ENCODE assay signal across 25 cellular contexts in genomic region chr2:165870346-165870745, GRCh38.
A peak's percentile ranks its signal among the peaks of the same experiment; 100 is the strongest.
DNase-seq lines count a peak whose midpoint lies in the region; ATAC-seq, FAIRE-seq and TF ChIP-seq lines count a peak whose summit lies in the region.
"Had no signal": no experiment of that assay in that cellular context is flagged by ENCODE, and none has a peak within 500 bp of the region (broad histone marks: within the 10 kb centered on the region; RNA-seq: fewer than 3 reads in every experiment).

No MANE protein-coding gene starts in this region.

- no peaks in the 10 kb centered on the region for H4K20me1 ChIP-seq in HepG2 (ENCODE audit: insufficient read depth, low read length)

- CTCF ChIA-PET in HepG2 (lab: Yijun Ruan, JAX; ENCODE audit: low intra/inter-chr PET ratio, low total read pairs) = no interaction called here

- no peaks in the 10 kb centered on the region for H3K27me3 ChIP-seq in HepG2 (ENCODE audit: control insufficient read depth in 1 of 2, insufficient read depth in 2 of 2, low read length in 2 of 2)
- no peaks in the 10 kb centered on the region for H3K27me3 ChIP-seq in right lobe of liver
- no peaks in the 10 kb centered on the region for H3K27me3 ChIP-seq in esophagus squamous epithelium
- H3K27me3 ChIP-seq: BE2C had no signal

- H2AFZ ChIP-seq in HepG2 (ENCODE audit: low read length) = no peak overlapping the region

- DNase-seq in HepG2 (ENCODE audit: low spot score) (peak; percentile 13), right lobe of liver (no peak), cerebellum (ENCODE audit: low spot score) (peak; percentile 37), esophagus squamous epithelium (lab: John Stamatoyannopoulos, UW) (no peak), LoVo (ENCODE audit: low spot score) (no peak)
- DNase-seq in stimulated activated CD4-positive, alpha-beta T cell treated with anti-CD3 and anti-CD28 coated beads, Interleukin-12 subunit alpha, Interleukin-12 subunit beta, amount 100 ng/mL, for 4 hours = no peak
- DNase-seq: BE2C; CD4-positive, CD25-positive, alpha-beta regulatory T cell; COR-L47; GDM1; Kasumi-1; MM.1S; NCI-H1092 treated with DMSO at 0.1 percent for 48 hours; NCI-H1694; NCI-H345; NCI-H524 treated with DMSO at 0.1 percent for 48 hours; NK-92 treated with Interleukin-12 subunit alpha and Interleukin-12 subunit beta, amount 100 ng/mL, for 24 hours had no signal

- H3K4me2 ChIP-seq in HepG2 (ENCODE audit: low read depth, low read length) = no peak overlapping the region

- TF ChIP-seq CTCF in HepG2 (CRISPR knock-in tag; IDR thresholded peaks at IDR 0.05) (no peak), right lobe of liver (IDR thresholded peaks at IDR 0.05) (no peak), nephron (IDR thresholded peaks at IDR 0.05; ENCODE audit: unreplicated experiment in 3 of 3) (no peak), esophagus squamous epithelium (IDR thresholded peaks at IDR 0.05) (no peak)

- FAIRE-seq in HepG2 (lab: Jason Lieb, UNC) = no peak
- FAIRE-seq: A204.1, HTR-8/SVneo, RCC 7860 had no signal

- H3K4me1 Mint-ChIP-seq in nephron = peaks cover 37% of the 10 kb centered on the region

- no peak overlapping the region for H3K27ac ChIP-seq in HepG2 (ENCODE audit: extremely low read length, insufficient read depth, low read length)
- H3K27ac ChIP-seq in right lobe of liver = no peak overlapping the region
- no peak overlapping the region for H3K27ac ChIP-seq in esophagus squamous epithelium
- H3K27ac ChIP-seq: HL-60 had no signal

- intact Hi-C loops in HepG2 (cut with micrococcal nuclease; ENCODE audit: unreplicated experiment) (loop anchor here (10.0 kb wide), 1 partner anchor 296 kb away; no protein-coding TSS in a partner anchor), right lobe of liver (cut with DNase I) (no loop called here), esophagus squamous epithelium (cut with DNase I) (loop anchor here (10.0 kb wide), 1 partner anchor 466 kb away; no protein-coding TSS in a partner anchor)

- in situ Hi-C loops in HepG2 (cut with HindIII; ENCODE audit: extremely low pct_ligation_motif_present, low pct_unique_long_range_greater_than_20kb) = no loop called here

- POLR2A ChIA-PET in HepG2 (lab: Yijun Ruan, JAX) = no interaction called here

- TF ChIP-seq RAD21 in HepG2 (CRISPR knock-in tag; IDR thresholded peaks at IDR 0.05) = no peak

- 96% methylated on average over 6 of the region's 6 CpGs for WGBS in HepG2 (ENCODE audit: low lambda C conversion rate)
- WGBS in right lobe of liver (ENCODE audit: insufficient coverage, low coverage, low lambda C conversion rate, missing lambda C conversion rate) = 82% methylated on average over 6 of the region's 6 CpGs
- 90 to 95% methylated on average over 6 of the region's 6 CpGs for WGBS in esophagus squamous epithelium, 2 donors

- H3K36me3 Mint-ChIP-seq in nephron (ENCODE audit: low read depth) = peaks cover 21% of the 10 kb centered on the region

- H3K27ac Mint-ChIP-seq in nephron = peak overlapping the region; percentile 28 to 57 (median 53)

- no peak overlapping the region for H3K4me3 Mint-ChIP-seq in nephron
- H3K4me3 Mint-ChIP-seq: CD4-positive, CD25-positive, alpha-beta regulatory T cell had no signal

- H3K4me3 ChIP-seq in HepG2 (replicated peaks in 1 of 3; ENCODE audit: insufficient read depth in 1 of 3, low read depth in 2 of 3, low read length in 3 of 3) = no peak overlapping the region
- H3K4me3 ChIP-seq in right lobe of liver = no peak overlapping the region
- H3K4me3 ChIP-seq in esophagus squamous epithelium = no peak overlapping the region
- H3K4me3 ChIP-seq: HAP-1 had no signal

- BruUV-seq in HepG2 (replicated peaks; lab: Mats Ljungman, UMichigan) = no TSS peak

- no peaks in the 10 kb centered on the region for H3K9me3 ChIP-seq in HepG2 (ENCODE audit: low read length)
- H3K9me3 ChIP-seq in right lobe of liver = no peaks in the 10 kb centered on the region
- no peaks in the 10 kb centered on the region for H3K9me3 ChIP-seq in esophagus squamous epithelium
- H3K9me3 ChIP-seq: BE2C, HAP-1 had no signal

- no peaks in the 10 kb centered on the region for H3K79me2 ChIP-seq in HepG2 (ENCODE audit: insufficient read depth, low read length)

- H3K9ac ChIP-seq in HepG2 (ENCODE audit: insufficient read depth, low read depth, low read length) = no peak overlapping the region

- TF ChIP-seq EP300 in HepG2 (IDR thresholded peaks at IDR 0.05; ENCODE audit: low read depth in 2 of 2, low read length in 2 of 2) (no peak), HepG2 (CRISPR knock-in tag; IDR thresholded peaks at IDR 0.05; ENCODE audit: borderline replicate concordance) (no peak)

- no peaks in the 10 kb centered on the region for H3K27me3 Mint-ChIP-seq in nephron (ENCODE audit: low read depth)
- H3K27me3 Mint-ChIP-seq: CD4-positive, CD25-positive, alpha-beta regulatory T cell had no signal

- ATAC-seq in HepG2 = no peak
- ATAC-seq in right lobe of liver = no peak
- ATAC-seq in GM21423 (IDR thresholded peaks at IDR 0.05; ENCODE audit: unreplicated experiment) = no peak
- ATAC-seq: Right ventricle myocardium inferior had no signal

- no peaks in the 10 kb centered on the region for H3K9me3 Mint-ChIP-seq in nephron
- H3K9me3 Mint-ChIP-seq: CD4-positive, CD25-positive, alpha-beta regulatory T cell had no signal

- TF ChIP-seq POLR2A in HepG2 (IDR thresholded peaks at IDR 0.05; ENCODE audit: insufficient read depth in 1 of 2, low read depth in 2 of 2, low read length in 2 of 2) (no peak), right lobe of liver (IDR thresholded peaks at IDR 0.05) (no peak), esophagus squamous epithelium (IDR thresholded peaks at IDR 0.05) (no peak)

- H3K36me3 ChIP-seq in HepG2 (replicated peaks in 1 of 2; ENCODE audit: control insufficient read depth in 1 of 2, insufficient read depth in 2 of 2, low read length in 2 of 2) (peaks cover 1 to 3% of the 10 kb centered on the region in 2 experiments; a peak in 2 of 5 replicates), right lobe of liver (no peaks in the 10 kb centered on the region), esophagus squamous epithelium (peaks cover 0 to 22% (median 0%) of the 10 kb centered on the region in 3 donors)
- H3K36me3 ChIP-seq: BE2C, HAP-1 had no signal

- peaks cover 13% of the 10 kb centered on the region for H3K4me1 ChIP-seq in HepG2 (ENCODE audit: insufficient read depth, low read length)
- no peaks in the 10 kb centered on the region for H3K4me1 ChIP-seq in right lobe of liver
- no peaks in the 10 kb centered on the region for H3K4me1 ChIP-seq in esophagus squamous epithelium
- H3K4me1 ChIP-seq: BE2C, HAP-1 had no signal

TF ChIP-seq in HepG2, 621 proteins besides CTCF, POLR2A, EP300 and RAD21:
- no peak for TF ChIP-seq ZMAT3 (CRISPR knock-in tag; conservative IDR thresholded peaks at IDR 0.05)
- TF ChIP-seq HNF4A (CRISPR knock-in tag; IDR thresholded peaks at IDR 0.05) = peak; percentile 11; the same call in 1 of the 2 replicates

Comparison
In these comparisons a context has a peak if more than half of its experiments do, and no peak if none do; other contexts are left out.
1. DNase-seq: peak in HepG2 (single experiment) and cerebellum (single experiment); none in right lobe of liver (0 of 3), esophagus squamous epithelium (single experiment), stimulated activated CD4-positive, alpha-beta T cell treated with anti-CD3 and anti-CD28 coated beads, Interleukin-12 subunit alpha, Interleukin-12 subunit beta, amount 100 ng/mL, for 4 hours (single experiment) and LoVo (single experiment).
2. intact Hi-C loops: an anchor here in HepG2 (10.0 kb wide) and esophagus squamous epithelium (10.0 kb wide); none called in right lobe of liver.